8 cellular contexts compared by ENCODE assay signal in the genomic region with DNA sequence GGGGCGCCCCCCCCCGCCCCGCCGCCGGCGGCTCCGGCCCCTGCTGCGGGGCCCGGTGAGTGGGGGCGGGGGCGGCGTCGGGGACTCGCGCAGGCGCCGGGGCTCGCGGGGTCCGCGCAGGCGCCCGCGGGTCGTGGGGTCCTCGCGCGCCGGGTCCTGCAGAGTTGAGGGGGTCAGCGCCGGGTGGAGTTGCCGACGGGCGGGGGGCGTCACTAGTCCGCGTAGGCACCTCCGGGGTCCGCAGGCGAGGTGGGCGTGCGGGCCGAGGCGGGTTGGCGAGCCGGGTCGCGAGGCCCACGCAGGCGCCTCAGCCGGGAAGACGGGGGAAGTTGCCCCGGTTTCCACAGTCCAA. TPM values are rescaled to one million over a fixed set of nuclear protein-coding genes. Genes with fewer than 3 reads are reported as not detected.
DNase-seq lines count a peak whose midpoint lies in the region; ATAC-seq, FAIRE-seq and TF ChIP-seq lines count a peak whose summit lies in the region.

No MANE protein-coding gene starts in this region.

- H3K36me3 ChIP-seq in pancreas, result no peaks in the 10 kb centered on the region

- WGBS in pancreas, 2 donors, result 0% methylated on average over 40 to 53 of the region's 53 CpGs

- FAIRE-seq in pancreas (lab: Jason Lieb, UNC), result no peak

- peak; percentile 39 to 51 for DNase-seq in activated CD4-positive, alpha-beta T cell treated with anti-CD3 and anti-CD28 coated beads, Interleukin-2, amount 50 U/mL, for 48 hours
- DNase-seq in fibroblast of the aortic adventitia (ENCODE audit: low read depth) (no peak), pancreas (peak in 3 of 6 donors; percentile 59 to 75 (median 72)), NCI-H2081 (lab: John Stamatoyannopoulos, UW) (no peak), inferior parietal cortex (ENCODE audit: extremely low spot score) (no peak)

- H3K4me3 ChIP-seq in fibroblast of the aortic adventitia (ENCODE audit: low read depth, low read length), result peak overlapping the region; percentile 85
- H3K4me3 ChIP-seq in pancreas, result peak overlapping the region; percentile 55 to 99 (median 93)

- no peaks in the 10 kb centered on the region for H3K27me3 ChIP-seq in pancreas

- peak; percentile 4 for ATAC-seq in GM19025 (IDR thresholded peaks at IDR 0.05; ENCODE audit: low read depth, unreplicated experiment)
- ATAC-seq in HG03378 (IDR thresholded peaks at IDR 0.05; ENCODE audit: unreplicated experiment), result peak; percentile 12
- peak; percentile 4 to 13 (median 12) for ATAC-seq in pancreas

- H3K9me3 ChIP-seq in pancreas, result no peaks in the 10 kb centered on the region

- H3K27ac ChIP-seq in 22Rv1 (peak overlapping the region; percentile 95), pancreas (peak overlapping the region; percentile 44 to 90 (median 77))

- peaks cover 7 to 26% (median 8%) of the 10 kb centered on the region in 3 donors for H3K4me1 ChIP-seq in pancreas

- TF ChIP-seq CTCF in 22Rv1 (IDR thresholded peaks at IDR 0.05), result no peak
- TF ChIP-seq CTCF in fibroblast of the aortic adventitia (IDR thresholded peaks at IDR 0.05; ENCODE audit: insufficient read depth, low read length), result no peak
- TF ChIP-seq CTCF in pancreas (IDR thresholded peaks at IDR 0.05), result no peak

- intact Hi-C loops in pancreas (cut with DNase I), result no loop called here

RNA-seq across cellular contexts. Expression of a gene that starts 0.4 kb away (rescaled TPM):
- total RNA-seq in fibroblast of the aortic adventitia (ENCODE audit: low replicate concordance) (39.0 and 41.5 TPM in 2 replicates), pancreas (10 to 100 TPM; 15.3 to 31.4 (median 18.9) TPM)
- polyA plus RNA-seq in pancreas, result 10 to 100 TPM; 27.0 to 33.1 TPM

RNA-seq across cellular contexts. Expression of a gene that starts 21.5 kb away (rescaled TPM):
- total RNA-seq in fibroblast of the aortic adventitia (ENCODE audit: low replicate concordance), result 29.1 and 48.3 TPM in 2 replicates
- 10 to 100 TPM in 4 of 6 donors, 1 to 10 TPM in 2; 7.0 to 16.6 (median 12.3) TPM for total RNA-seq in pancreas
- 10 to 100 TPM; 26.4 to 29.5 TPM for polyA plus RNA-seq in pancreas

RNA-seq across cellular contexts. Expression of a gene that starts 25.3 kb away (rescaled TPM):
- total RNA-seq in fibroblast of the aortic adventitia (ENCODE audit: low replicate concordance), result 5.2 and 9.0 TPM in 2 replicates
- 1 to 10 TPM in 3 of 6 donors, under 1 TPM in 3; 0.46 to 2.5 (median 1.1) TPM for total RNA-seq in pancreas
- polyA plus RNA-seq in pancreas, result 1 to 10 TPM; 4.8 to 9.2 TPM

RNA-seq across cellular contexts. Expression of a gene that starts 29.9 kb away (rescaled TPM):
- total RNA-seq in fibroblast of the aortic adventitia (ENCODE audit: low replicate concordance) (1.7 and 1.8 TPM in 2 replicates), pancreas (1 to 10 TPM; 1.0 to 1.8 (median 1.5) TPM)
- polyA plus RNA-seq in pancreas, result 10 to 100 TPM; 14.4 to 27.3 TPM

RNA-seq across cellular contexts. Expression of a gene that starts 49.2 kb away (rescaled TPM):
- 6.5 and 7.8 TPM in 2 replicates for total RNA-seq in fibroblast of the aortic adventitia (ENCODE audit: low replicate concordance)
- 10 to 100 TPM in 2 of 6 donors, 1 to 10 TPM in 4; 5.1 to 15.3 (median 8.8) TPM for total RNA-seq in pancreas
- polyA plus RNA-seq in pancreas, result 1 to 10 TPM; 5.8 to 8.0 TPM

Comparison
In these comparisons a context has a peak if more than half of its experiments do, and no peak if none do; other contexts are left out.
1. DNase-seq: peak in activated CD4-positive, alpha-beta T cell treated with anti-CD3 and anti-CD28 coated beads, Interleukin-2, amount 50 U/mL, for 48 hours (2 of 2); none in fibroblast of the aortic adventitia (single experiment), NCI-H2081 (0 of 2) and inferior parietal cortex (single experiment).
2. Peak in every context shown above with its lines, with median percentiles within 50 percentile points of each other: ATAC-seq.